In the genomic region with DNA sequence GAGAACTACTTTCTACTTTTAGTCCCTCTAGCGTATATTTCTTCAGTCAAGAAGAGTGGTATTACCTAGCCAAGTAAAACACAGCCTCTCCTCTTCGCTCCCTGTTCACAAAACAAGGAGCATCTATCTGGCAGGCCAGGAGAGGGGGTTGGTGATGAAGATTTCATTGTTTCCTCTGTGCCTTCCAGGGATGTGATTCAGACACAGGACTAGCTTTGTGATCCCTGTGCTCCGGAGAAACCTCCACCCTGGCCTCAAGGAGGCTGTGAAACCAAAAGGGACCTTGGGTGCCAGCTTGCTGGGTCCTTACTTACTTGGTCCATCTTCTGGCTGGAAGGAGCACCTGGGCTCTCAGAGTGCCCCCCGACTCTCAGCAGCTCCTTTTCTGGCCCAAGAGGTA, we compare ENCODE assay signal across 2 cellular contexts.
A peak's percentile ranks its signal among the peaks of the same experiment; 100 is the strongest.
TF ChIP-seq lines count a peak whose summit lies in the region.

No MANE protein-coding gene starts in this region.

TF ChIP-seq in HEK293, 187 proteins besides CTCF, POLR2A, EP300 and RAD21:
- peak; percentile 17; the same call in 1 of the 2 replicates for TF ChIP-seq PRDM10 (tag by site-specific recombination; IDR thresholded peaks at IDR 0.05)
- TF ChIP-seq ZNF654 (tag by site-specific recombination; IDR thresholded peaks at IDR 0.05; ENCODE audit: low read depth): peak; percentile 39; the same call in 1 of the 2 replicates
- no peak for TF ChIP-seq ZNF214 (tag by site-specific recombination; IDR thresholded peaks at IDR 0.05; ENCODE audit: borderline replicate concordance)

TF ChIP-seq in K562, 482 proteins besides CTCF, POLR2A, EP300 and RAD21:
- TF ChIP-seq DEAF1 (CRISPR knock-in tag; IDR thresholded peaks at IDR 0.05) (0 out of 2 replicates have a peak, but pooled peaks have one; percentile 28), ZNF263 (CRISPR knock-in tag; IDR thresholded peaks at IDR 0.05; ENCODE audit: borderline replicate concordance) (no peak)
